ENCODE assay signal across 13 cellular contexts in genomic region chr12:29316772-29317171, GRCh38.
DNase-seq lines count a peak whose midpoint lies in the region; ATAC-seq and TF ChIP-seq lines count a peak whose summit lies in the region.
"Had no signal": no experiment of that assay in that cellular context is flagged by ENCODE, and none has a peak within 500 bp of the region (broad histone marks: within the 10 kb centered on the region; RNA-seq: fewer than 3 reads in every experiment).

No MANE protein-coding gene starts in this region.

- peaks cover 11% of the 10 kb centered on the region for H3K9me3 Mint-ChIP-seq in endodermal cell
- H3K9me3 Mint-ChIP-seq: T-helper 2 cell treated with Interferon-gamma antibody and Interleukin-4, amounts not matched to agents 5 μg/mL and 100 μg/mL, for 36 hours had no signal

- no peaks in the 10 kb centered on the region for H3F3A ChIP-seq in MM.1S (ENCODE audit: insufficient read depth, low read length)

- no peaks in the 10 kb centered on the region for H3K9me2 ChIP-seq in MM.1S (replicated peaks; ENCODE audit: insufficient read depth, low read length)

- peak overlapping the region; percentile 94 for H3K27ac Mint-ChIP-seq in endodermal cell
- H3K27ac Mint-ChIP-seq: T-helper 2 cell treated with Interferon-gamma antibody and Interleukin-4, amounts not matched to agents 5 μg/mL and 100 μg/mL, for 36 hours had no signal

- H3K9me3 ChIP-seq in endodermal cell (ENCODE audit: control insufficient read depth, low read length) (peaks cover 4% of the 10 kb centered on the region), MM.1S (replicated peaks; ENCODE audit: insufficient read depth, low read length) (no peaks in the 10 kb centered on the region)
- H3K9me3 ChIP-seq: thyroid gland had no signal

- no peak overlapping the region for H3K4me2 ChIP-seq in MM.1S (ENCODE audit: low read depth, low read length)
- H3K4me2 ChIP-seq: KMS-11 had no signal

- H4K20me1 ChIP-seq in MM.1S (ENCODE audit: insufficient read depth, low read length) = no peaks in the 10 kb centered on the region

- peak overlapping the region; percentile 11 for H3K4me3 ChIP-seq in endodermal cell (ENCODE audit: low read length)
- H3K4me3 ChIP-seq in MM.1S (ENCODE audit: low read length) = no peak overlapping the region
- H3K4me3 ChIP-seq: thyroid gland had no signal

- DNase-seq in A172 (ENCODE audit: low spot score) (peak; percentile 71), M059J (ENCODE audit: low read depth) (peak; percentile 90), endodermal cell (peak; percentile 93), iPS-NIHi7 (ENCODE audit: extremely low spot score) (peak; percentile 46), COLO829 (ENCODE audit: low spot score) (no peak), MM.1S (no peak)
- no peak for DNase-seq in effector CD8-positive, alpha-beta T cell (lab: John Stamatoyannopoulos, UW)
- DNase-seq: activated naive CD4-positive, alpha-beta T cell treated with anti-CD3 and anti-CD28 coated beads, Interleukin-2, amount 50 U/mL, for 16 hours; NCI-H2029; thyroid gland had no signal

- H3K4me1 Mint-ChIP-seq in endodermal cell = peaks cover 31% of the 10 kb centered on the region

- peaks cover 38% of the 10 kb centered on the region for H3K36me3 Mint-ChIP-seq in endodermal cell (ENCODE audit: low read depth)

- H3K36me3 ChIP-seq in endodermal cell (ENCODE audit: control insufficient read depth, insufficient read depth, low read length) = peaks cover 8% of the 10 kb centered on the region
- no peaks in the 10 kb centered on the region for H3K36me3 ChIP-seq in MM.1S (replicated peaks; ENCODE audit: insufficient read depth, low read length)
- H3K36me3 ChIP-seq: thyroid gland had no signal

- peak overlapping the region; percentile 1 for H3K4me3 Mint-ChIP-seq in endodermal cell
- H3K4me3 Mint-ChIP-seq: T-helper 2 cell treated with Interferon-gamma antibody and Interleukin-4, amounts not matched to agents 5 μg/mL and 100 μg/mL, for 36 hours had no signal

- 19 to 24% methylated on average over 4 of the region's 4 CpGs for WGBS in endodermal cell (ENCODE audit: insufficient coverage in 1 of 2, insufficient read length in 1 of 2), 2 experiments

- no peak overlapping the region for H3K27ac ChIP-seq in endodermal cell (ENCODE audit: low read depth, low read length)
- no peak overlapping the region for H3K27ac ChIP-seq in MM.1S (ENCODE audit: low read length)
- H3K27ac ChIP-seq: KMS-11, thyroid gland had no signal

- ATAC-seq in GM21381 (IDR thresholded peaks at IDR 0.05; ENCODE audit: unreplicated experiment) = no peak

- H3K9ac ChIP-seq in endodermal cell (ENCODE audit: extremely low read depth, low read length, poor library complexity, severe bottlenecking) = no peak overlapping the region
- no peak overlapping the region for H3K9ac ChIP-seq in MM.1S (ENCODE audit: low read length)
- H3K9ac ChIP-seq: KMS-11 had no signal

- H3K4me1 ChIP-seq in endodermal cell (ENCODE audit: control insufficient read depth, insufficient read depth, low read length) (peaks cover 4% of the 10 kb centered on the region), MM.1S (ENCODE audit: low read length) (no peaks in the 10 kb centered on the region)
- H3K4me1 ChIP-seq: thyroid gland had no signal

- TF ChIP-seq CTCF in endodermal cell (conservative IDR thresholded peaks at IDR 0.05) (no peak), MM.1S (IDR thresholded peaks at IDR 0.05; ENCODE audit: low read length) (no peak)

- H3K79me2 ChIP-seq in MM.1S (ENCODE audit: low read length) = no peaks in the 10 kb centered on the region

- H3K27me3 ChIP-seq in endodermal cell (ENCODE audit: control insufficient read depth, insufficient read depth, low read length, poor library complexity, severe bottlenecking) (no peaks in the 10 kb centered on the region), MM.1S (replicated peaks; ENCODE audit: insufficient read depth, low read length) (no peaks in the 10 kb centered on the region)
- H3K27me3 ChIP-seq: thyroid gland had no signal

- no peak overlapping the region for H2AFZ ChIP-seq in MM.1S (ENCODE audit: low read length)

- H3K27me3 Mint-ChIP-seq in endodermal cell (ENCODE audit: insufficient read depth) = no peaks in the 10 kb centered on the region

Comparison
In these comparisons a context has a peak if more than half of its experiments do, and no peak if none do; other contexts are left out.
1. DNase-seq: peak in A172 (single experiment), M059J (single experiment), endodermal cell (single experiment) and iPS-NIHi7 (single experiment); none in effector CD8-positive, alpha-beta T cell (single experiment), COLO829 (single experiment) and MM.1S (single experiment).